Comparison of ENCODE assay signal across 16 cellular contexts in the genomic region with DNA sequence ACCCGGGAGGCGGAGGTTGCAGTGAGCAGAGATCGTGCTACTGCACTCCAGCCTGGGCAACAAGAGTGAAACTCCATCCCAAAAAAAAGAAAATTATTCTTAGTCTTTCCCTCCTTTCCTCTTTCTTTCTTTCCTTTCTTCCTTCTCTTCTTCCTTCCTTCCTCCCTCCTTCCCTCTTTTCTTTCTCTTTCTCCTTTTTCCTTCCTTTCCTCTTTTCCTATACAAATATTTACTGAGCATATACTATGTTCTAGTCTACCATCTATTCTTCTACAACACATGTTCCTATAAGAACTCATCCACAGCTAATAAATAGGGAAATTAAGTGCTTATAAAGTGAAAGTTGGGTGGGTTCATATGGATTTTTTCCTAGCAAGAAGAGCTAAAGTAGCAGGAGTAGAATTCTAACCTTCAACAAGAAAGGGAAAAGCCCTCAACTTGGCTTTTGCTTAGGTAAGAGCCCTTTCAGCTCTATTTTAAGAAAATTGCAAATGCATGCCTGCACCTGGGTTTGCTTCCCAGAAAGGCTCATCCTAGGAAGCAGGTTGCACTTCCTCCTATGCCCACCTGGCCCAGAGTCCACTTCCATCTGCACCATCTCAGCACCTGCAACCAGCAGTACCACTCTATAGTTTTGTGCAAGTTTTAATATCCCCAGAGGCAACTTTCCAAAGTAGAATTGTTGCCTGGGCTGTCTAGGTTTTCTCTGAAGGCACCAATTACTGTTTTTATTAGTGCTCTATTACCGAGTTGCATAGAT.
DNase-seq lines count a peak whose midpoint lies in the region; ATAC-seq lines count a peak whose summit lies in the region.
"Had no signal": no experiment of that assay in that cellular context is flagged by ENCODE, and none has a peak within 500 bp of the region (broad histone marks: within the 10 kb centered on the region; RNA-seq: fewer than 3 reads in every experiment).

No MANE protein-coding gene starts in this region.

- peaks cover 13% of the 10 kb centered on the region for H3K36me3 Mint-ChIP-seq in T-helper 1 cell treated with Interleukin-12 subunit alpha and Interleukin-12 subunit beta and Interleukin-4 antibody, amounts not matched to agents 30 μg/mL and 1 μg/mL, for 36 hours (ENCODE audit: low read depth)
- H3K36me3 Mint-ChIP-seq in IgD-negative memory B cell (no peaks in the 10 kb centered on the region), naive B cell (peaks cover 0 to 7% of the 10 kb centered on the region in 2 donors)
- no peaks in the 10 kb centered on the region for H3K36me3 Mint-ChIP-seq in activated T-helper 17 cell treated with anti-CD3 and anti-CD28 coated beads, Interleukin-2, amount 50 U/mL, for 72 hours (ENCODE audit: low read depth)

- H3K27ac Mint-ChIP-seq in T-helper 1 cell treated with Interleukin-12 subunit alpha and Interleukin-12 subunit beta and Interleukin-4 antibody, amounts not matched to agents 30 μg/mL and 1 μg/mL, for 36 hours: peak overlapping the region; percentile 93
- H3K27ac Mint-ChIP-seq in IgD-negative memory B cell (peak overlapping the region; percentile 1 to 98 (median 89)), naive B cell (peak overlapping the region; percentile 98 to 99 (median 98))
- H3K27ac Mint-ChIP-seq in activated T-helper 17 cell treated with anti-CD3 and anti-CD28 coated beads, Interleukin-2, amount 50 U/mL, for 72 hours: peak overlapping the region; percentile 92

- peak overlapping the region; percentile 71 for H3K4me3 Mint-ChIP-seq in T-helper 1 cell treated with Interleukin-12 subunit alpha and Interleukin-12 subunit beta and Interleukin-4 antibody, amounts not matched to agents 30 μg/mL and 1 μg/mL, for 36 hours
- H3K4me3 Mint-ChIP-seq in IgD-negative memory B cell (peak overlapping the region in 2 of 4 donors; percentile 41 to 84), naive B cell (peak overlapping the region; percentile 21 to 87 (median 58))
- H3K4me3 Mint-ChIP-seq in activated T-helper 17 cell treated with anti-CD3 and anti-CD28 coated beads, Interleukin-2, amount 50 U/mL, for 72 hours: peak overlapping the region; percentile 64

- peaks cover 77% of the 10 kb centered on the region for H3K4me1 Mint-ChIP-seq in T-helper 1 cell treated with Interleukin-12 subunit alpha and Interleukin-12 subunit beta and Interleukin-4 antibody, amounts not matched to agents 30 μg/mL and 1 μg/mL, for 36 hours (ENCODE audit: low read depth)
- H3K4me1 Mint-ChIP-seq in IgD-negative memory B cell (peaks cover 64 to 73% (median 72%) of the 10 kb centered on the region in 3 donors), naive B cell (peaks cover 77 to 93% (median 82%) of the 10 kb centered on the region in 3 donors)
- peaks cover 66% of the 10 kb centered on the region for H3K4me1 Mint-ChIP-seq in activated T-helper 17 cell treated with anti-CD3 and anti-CD28 coated beads, Interleukin-2, amount 50 U/mL, for 72 hours

- H3K9me3 Mint-ChIP-seq in T-helper 1 cell treated with Interleukin-12 subunit alpha and Interleukin-12 subunit beta and Interleukin-4 antibody, amounts not matched to agents 30 μg/mL and 1 μg/mL, for 36 hours: peaks cover 18% of the 10 kb centered on the region
- peaks cover 0 to 4% (median 0%) of the 10 kb centered on the region in 3 donors for H3K9me3 Mint-ChIP-seq in IgD-negative memory B cell
- H3K9me3 Mint-ChIP-seq in activated T-helper 17 cell treated with anti-CD3 and anti-CD28 coated beads, Interleukin-2, amount 50 U/mL, for 72 hours: peaks cover 3% of the 10 kb centered on the region
- peaks cover 0 to 2% (median 0%) of the 10 kb centered on the region in 7 donors for H3K9me3 Mint-ChIP-seq in naive B cell

- DNase-seq in T-helper 1 cell (no peak), naive B cell (no peak), KG1 (lab: John Stamatoyannopoulos, UW) (no peak), putamen (ENCODE audit: low spot score) (no peak), NCI-H128 (lab: John Stamatoyannopoulos, UW; ENCODE audit: unreplicated experiment) (no peak)
- DNase-seq: Calu3; left ventricle myocardium superior; NCI-H1417; NCI-H524 treated with DMSO at 0.1 percent for 48 hours; pancreas; stimulated activated CD4-positive, alpha-beta T cell treated with anti-CD3 and anti-CD28 coated beads, Interleukin-1b, Interleukin-23, amount 100 ng/mL, for 48 hours had no signal

- no peaks in the 10 kb centered on the region for H3K27me3 Mint-ChIP-seq in T-helper 1 cell treated with Interleukin-12 subunit alpha and Interleukin-12 subunit beta and Interleukin-4 antibody, amounts not matched to agents 30 μg/mL and 1 μg/mL, for 36 hours (ENCODE audit: low read depth)
- H3K27me3 Mint-ChIP-seq in IgD-negative memory B cell (no peaks in the 10 kb centered on the region), naive B cell (no peaks in the 10 kb centered on the region)
- H3K27me3 Mint-ChIP-seq in activated T-helper 17 cell treated with anti-CD3 and anti-CD28 coated beads, Interleukin-2, amount 50 U/mL, for 72 hours: no peaks in the 10 kb centered on the region

- ATAC-seq in activated T-helper 17 cell treated with anti-CD3 and anti-CD28 coated beads, Interleukin-2, amount 50 U/mL, for 72 hours (replicated peaks): no peak
- no peak for ATAC-seq in naive B cell (ENCODE audit: low read depth in 2 of 2)
- ATAC-seq: HCT116, left ventricle myocardium superior, pancreas, sciatic nerve had no signal
